ENCODE assay signal across 8 cellular contexts in the genomic region with DNA sequence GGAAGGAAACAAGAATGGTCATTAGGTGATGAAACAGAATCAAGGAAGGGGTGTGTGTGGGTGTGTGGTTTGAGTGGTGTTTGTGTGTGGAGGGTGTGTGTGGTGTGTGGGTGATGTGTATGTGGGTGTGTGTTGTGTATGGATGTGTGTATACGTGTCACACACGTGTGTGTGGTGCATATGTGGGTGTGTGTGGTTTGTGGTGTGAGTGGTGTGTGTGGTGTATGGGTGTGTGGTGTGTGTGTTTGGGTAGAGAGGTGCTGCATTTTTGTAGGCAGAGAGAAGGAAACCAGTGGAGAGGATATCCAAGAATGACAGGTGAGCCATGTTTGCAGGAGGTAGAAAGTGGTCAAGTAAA. TPM values are rescaled to one million over a fixed set of nuclear protein-coding genes. Genes with fewer than 3 reads are reported as not detected.
DNase-seq lines count a peak whose midpoint lies in the region; ATAC-seq and TF ChIP-seq lines count a peak whose summit lies in the region.

No MANE protein-coding gene starts in this region.

- H3K4me1 Mint-ChIP-seq in GM23338 = peaks cover 9% of the 10 kb centered on the region
- peaks cover 41% of the 10 kb centered on the region for H3K4me1 Mint-ChIP-seq in endodermal cell

- no peak for TF ChIP-seq POLR2A in Peyer's patch (IDR thresholded peaks at IDR 0.05)

- no peaks in the 10 kb centered on the region for H3K27me3 ChIP-seq in GM23338 (ENCODE audit: insufficient read depth)
- H3K27me3 ChIP-seq in endodermal cell (ENCODE audit: control insufficient read depth, insufficient read depth, low read length, poor library complexity, severe bottlenecking) = no peaks in the 10 kb centered on the region
- no peaks in the 10 kb centered on the region for H3K27me3 ChIP-seq in Peyer's patch

- no peak for TF ChIP-seq CTCF in GM23338 (conservative IDR thresholded peaks at IDR 0.05; ENCODE audit: low read depth in 2 of 2)
- TF ChIP-seq CTCF in endodermal cell (conservative IDR thresholded peaks at IDR 0.05) = no peak
- TF ChIP-seq CTCF in mucosa of descending colon (IDR thresholded peaks at IDR 0.05) = no peak
- TF ChIP-seq CTCF in Peyer's patch (IDR thresholded peaks at IDR 0.05) = no peak

- DNase-seq in GM23338 (ENCODE audit: low spot score) = no peak
- DNase-seq in SK-N-MC (ENCODE audit: low read depth, low spot score) = no peak
- DNase-seq in endodermal cell = no peak
- DNase-seq in stimulated activated CD4-positive, alpha-beta T cell treated with anti-CD3 and anti-CD28 coated beads, Interleukin-1b, Interleukin-23, amount 100 ng/mL, for 48 hours = peak; percentile 42
- DNase-seq in mucosa of descending colon = no peak
- DNase-seq in Peyer's patch = no peak
- DNase-seq in 8988T = no peak

- H3K36me3 ChIP-seq in GM23338 (ENCODE audit: insufficient read depth) = 0 out of 2 replicates have a peak, but pooled peaks cover 6% of the 10 kb centered on the region
- H3K36me3 ChIP-seq in SK-N-MC (ENCODE audit: insufficient read depth, low read length) = peaks cover 11% of the 10 kb centered on the region
- H3K36me3 ChIP-seq in endodermal cell (ENCODE audit: control insufficient read depth, insufficient read depth, low read length) = peaks cover 4% of the 10 kb centered on the region
- H3K36me3 ChIP-seq in mucosa of descending colon (ENCODE audit: low read depth) = no peaks in the 10 kb centered on the region
- H3K36me3 ChIP-seq in Peyer's patch = peaks cover 0 to 5% (median 0%) of the 10 kb centered on the region in 3 donors

- H3K4me3 ChIP-seq in GM23338 (peak overlapping the region; percentile 79), SK-N-MC (peak overlapping the region; percentile 99), endodermal cell (ENCODE audit: low read length) (peak overlapping the region; percentile 97), mucosa of descending colon (no peak overlapping the region), Peyer's patch (peak overlapping the region in 1 of 4 donors; percentile 88)

- H2AFZ ChIP-seq in GM23338 = no peak overlapping the region

- H3K27ac Mint-ChIP-seq in GM23338 = peak overlapping the region; percentile 96
- H3K27ac Mint-ChIP-seq in endodermal cell = peak overlapping the region; percentile 97

- H3K4me1 ChIP-seq in GM23338 (ENCODE audit: insufficient read depth) = peaks cover 10% of the 10 kb centered on the region
- peaks cover 21% of the 10 kb centered on the region for H3K4me1 ChIP-seq in endodermal cell (ENCODE audit: control insufficient read depth, insufficient read depth, low read length)
- H3K4me1 ChIP-seq in mucosa of descending colon (ENCODE audit: low read depth) = peaks cover 11% of the 10 kb centered on the region
- H3K4me1 ChIP-seq in Peyer's patch = peaks cover 0 to 29% (median 0%) of the 10 kb centered on the region in 4 donors

- H3K9me3 Mint-ChIP-seq in GM23338 (no peaks in the 10 kb centered on the region; the same call in 2 of the 3 replicates), endodermal cell (no peaks in the 10 kb centered on the region)

- H3K79me2 ChIP-seq in GM23338 (replicated peaks; ENCODE audit: insufficient read depth) = peaks cover 37% of the 10 kb centered on the region

- peak overlapping the region; percentile 97 for H3K4me3 Mint-ChIP-seq in GM23338
- H3K4me3 Mint-ChIP-seq in endodermal cell = no peak overlapping the region

- peaks cover 16% of the 10 kb centered on the region for H4K20me1 ChIP-seq in GM23338 (replicated peaks; ENCODE audit: insufficient read depth)

- H3K9ac ChIP-seq in SK-N-MC (ENCODE audit: insufficient read length) (peak overlapping the region; percentile 85), endodermal cell (ENCODE audit: extremely low read depth, low read length, poor library complexity, severe bottlenecking) (peak overlapping the region; percentile 53)

- no peaks in the 10 kb centered on the region; the same call in 1 of the 2 replicates for H3F3A ChIP-seq in GM23338 (replicated peaks; ENCODE audit: low read depth)

- peak overlapping the region; percentile 79 for H3K4me2 ChIP-seq in GM23338

- intact Hi-C loops in mucosa of descending colon (cut with DNase I, micrococcal nuclease) = no loop called here

- H3K9me3 ChIP-seq in SK-N-MC (ENCODE audit: low read depth, low read length) (no peaks in the 10 kb centered on the region), endodermal cell (ENCODE audit: control insufficient read depth, low read length) (no peaks in the 10 kb centered on the region), mucosa of descending colon (no peaks in the 10 kb centered on the region), Peyer's patch (no peaks in the 10 kb centered on the region)

- WGBS in endodermal cell (ENCODE audit: insufficient coverage in 1 of 2, insufficient read length in 1 of 2), 2 experiments = 75% methylated on average over 2 of the region's 2 CpGs; no CpG with 5 or more reads in 1 of the 2 experiments

- ATAC-seq in GM23338 (no peak), mucosa of descending colon (no peak), HG03097 (IDR thresholded peaks at IDR 0.05; ENCODE audit: low FRiP score, unreplicated experiment) (no peak)

- H3K36me3 Mint-ChIP-seq in GM23338 (ENCODE audit: low read depth) = peaks cover 7% of the 10 kb centered on the region
- peaks cover 3% of the 10 kb centered on the region for H3K36me3 Mint-ChIP-seq in endodermal cell (ENCODE audit: low read depth)

- no peaks in the 10 kb centered on the region for H3K9me2 ChIP-seq in GM23338 (ENCODE audit: insufficient read depth)

- H3K27ac ChIP-seq in GM23338 (ENCODE audit: low read depth) (peak overlapping the region; percentile 85), SK-N-MC (no peak overlapping the region; the same call in 1 of the 2 replicates), endodermal cell (ENCODE audit: low read depth, low read length) (no peak overlapping the region), Peyer's patch (no peak overlapping the region)

- H3K27me3 Mint-ChIP-seq in GM23338 (ENCODE audit: insufficient read depth, low read depth, poor library complexity) = peaks cover 12% of the 10 kb centered on the region
- H3K27me3 Mint-ChIP-seq in endodermal cell (ENCODE audit: insufficient read depth) = no peaks in the 10 kb centered on the region

TF ChIP-seq in GM23338, 12 proteins besides CTCF, POLR2A, EP300 and RAD21 (continues in another document):
- TF ChIP-seq EZH2phosphoT487 (IDR thresholded peaks at IDR 0.05; ENCODE audit: unreplicated experiment) (no peak), JUNB (IDR thresholded peaks at IDR 0.05; ENCODE audit: unreplicated experiment) (no peak), REST (IDR thresholded peaks at IDR 0.05; ENCODE audit: unreplicated experiment) (no peak)

RNA-seq across cellular contexts. Expression of gene CEP192, which starts 1.1 kb away (rescaled TPM):
- 23.3 and 30.6 TPM in 2 replicates for total RNA-seq in GM23338 (2014; rRNA removed; shearing (Covaris generic))
- 15.2 and 19.9 TPM in 2 replicates for polyA plus RNA-seq in GM23338 (2016; fragmentation: Nextera tagmentation; extraction: Ambion mirVana)
- 10 to 100 TPM; 26.4 to 35.6 TPM for total RNA-seq in endodermal cell
- polyA plus RNA-seq in endodermal cell (2013, experiment 1 of 2) = 29.3 TPM
- 33.1 TPM for polyA plus RNA-seq in endodermal cell (2013, experiment 2 of 2)
- 10 to 100 TPM; 22.6 to 33.6 (median 27.7) TPM for total RNA-seq in mucosa of descending colon
- total RNA-seq in Peyer's patch = 10 to 100 TPM; 21.9 to 44.6 (median 36.9) TPM

RNA-seq across cellular contexts. Expression of gene SEH1L, which starts 42.3 kb away (rescaled TPM):
- 72.0 and 95.0 TPM in 2 replicates for total RNA-seq in GM23338 (2014; rRNA removed; shearing (Covaris generic))
- 40.9 and 46.9 TPM in 2 replicates for polyA plus RNA-seq in GM23338 (2016; fragmentation: Nextera tagmentation; extraction: Ambion mirVana)
- total RNA-seq in endodermal cell (10 to 100 TPM; 58.4 to 63.0 TPM), mucosa of descending colon (10 to 100 TPM; 33.7 to 36.7 (median 34.3) TPM), Peyer's patch (10 to 100 TPM; 18.6 to 38.0 (median 25.3) TPM)
- polyA plus RNA-seq in endodermal cell (2013, experiment 1 of 2) = 29.5 TPM
- polyA plus RNA-seq in endodermal cell (2013, experiment 2 of 2) = 28.6 TPM
